Comparison of ENCODE assay signal across 1 cellular context in genomic region chr19:2230029-2230531, GRCh38.
TF ChIP-seq lines count a peak whose summit lies in the region.

No MANE protein-coding gene starts in this region.

TF ChIP-seq in WTC11, 78 proteins besides CTCF, POLR2A, EP300 and RAD21:
- TF ChIP-seq HMGA2 (CRISPR knock-in tag; IDR thresholded peaks at IDR 0.05) (no peak), TEAD4 (CRISPR knock-in tag; IDR thresholded peaks at IDR 0.05) (no peak), ESRRA (CRISPR knock-in tag; IDR thresholded peaks at IDR 0.05; ENCODE audit: borderline replicate concordance) (no peak), NFYB (CRISPR knock-in tag; conservative IDR thresholded peaks at IDR 0.05; ENCODE audit: low read depth) (no peak), NR3C1 (CRISPR knock-in tag; conservative IDR thresholded peaks at IDR 0.05; ENCODE audit: low read depth) (no peak), MYBL2 (CRISPR knock-in tag; IDR thresholded peaks at IDR 0.05) (no peak), ATF1 (CRISPR knock-in tag; IDR thresholded peaks at IDR 0.05) (no peak), GRHL2 (CRISPR knock-in tag; IDR thresholded peaks at IDR 0.05; ENCODE audit: insufficient replicate concordance, severe bottlenecking) (no peak), ZNF232 (CRISPR knock-in tag; IDR thresholded peaks at IDR 0.05) (no peak), E2F4 (CRISPR knock-in tag; IDR thresholded peaks at IDR 0.05; ENCODE audit: borderline replicate concordance, low read depth) (no peak), SMAD4 (CRISPR knock-in tag; IDR thresholded peaks at IDR 0.05) (no peak)
- TF ChIP-seq, protein P1, sequence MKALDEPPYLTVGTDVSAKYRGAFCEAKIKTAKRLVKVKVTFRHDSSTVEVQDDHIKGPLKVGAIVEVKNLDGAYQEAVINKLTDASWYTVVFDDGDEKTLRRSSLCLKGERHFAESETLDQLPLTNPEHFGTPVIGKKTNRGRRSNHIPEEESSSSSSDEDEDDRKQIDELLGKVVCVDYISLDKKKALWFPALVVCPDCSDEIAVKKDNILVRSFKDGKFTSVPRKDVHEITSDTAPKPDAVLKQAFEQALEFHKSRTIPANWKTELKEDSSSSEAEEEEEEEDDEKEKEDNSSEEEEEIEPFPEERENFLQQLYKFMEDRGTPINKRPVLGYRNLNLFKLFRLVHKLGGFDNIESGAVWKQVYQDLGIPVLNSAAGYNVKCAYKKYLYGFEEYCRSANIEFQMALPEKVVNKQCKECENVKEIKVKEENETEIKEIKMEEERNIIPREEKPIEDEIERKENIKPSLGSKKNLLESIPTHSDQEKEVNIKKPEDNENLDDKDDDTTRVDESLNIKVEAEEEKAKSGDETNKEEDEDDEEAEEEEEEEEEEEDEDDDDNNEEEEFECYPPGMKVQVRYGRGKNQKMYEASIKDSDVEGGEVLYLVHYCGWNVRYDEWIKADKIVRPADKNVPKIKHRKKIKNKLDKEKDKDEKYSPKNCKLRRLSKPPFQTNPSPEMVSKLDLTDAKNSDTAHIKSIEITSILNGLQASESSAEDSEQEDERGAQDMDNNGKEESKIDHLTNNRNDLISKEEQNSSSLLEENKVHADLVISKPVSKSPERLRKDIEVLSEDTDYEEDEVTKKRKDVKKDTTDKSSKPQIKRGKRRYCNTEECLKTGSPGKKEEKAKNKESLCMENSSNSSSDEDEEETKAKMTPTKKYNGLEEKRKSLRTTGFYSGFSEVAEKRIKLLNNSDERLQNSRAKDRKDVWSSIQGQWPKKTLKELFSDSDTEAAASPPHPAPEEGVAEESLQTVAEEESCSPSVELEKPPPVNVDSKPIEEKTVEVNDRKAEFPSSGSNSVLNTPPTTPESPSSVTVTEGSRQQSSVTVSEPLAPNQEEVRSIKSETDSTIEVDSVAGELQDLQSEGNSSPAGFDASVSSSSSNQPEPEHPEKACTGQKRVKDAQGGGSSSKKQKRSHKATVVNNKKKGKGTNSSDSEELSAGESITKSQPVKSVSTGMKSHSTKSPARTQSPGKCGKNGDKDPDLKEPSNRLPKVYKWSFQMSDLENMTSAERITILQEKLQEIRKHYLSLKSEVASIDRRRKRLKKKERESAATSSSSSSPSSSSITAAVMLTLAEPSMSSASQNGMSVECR (CRISPR knock-in tag; IDR thresholded peaks at IDR 0.05; ENCODE audit: borderline replicate concordance): no peak
- TF ChIP-seq, protein P2, sequence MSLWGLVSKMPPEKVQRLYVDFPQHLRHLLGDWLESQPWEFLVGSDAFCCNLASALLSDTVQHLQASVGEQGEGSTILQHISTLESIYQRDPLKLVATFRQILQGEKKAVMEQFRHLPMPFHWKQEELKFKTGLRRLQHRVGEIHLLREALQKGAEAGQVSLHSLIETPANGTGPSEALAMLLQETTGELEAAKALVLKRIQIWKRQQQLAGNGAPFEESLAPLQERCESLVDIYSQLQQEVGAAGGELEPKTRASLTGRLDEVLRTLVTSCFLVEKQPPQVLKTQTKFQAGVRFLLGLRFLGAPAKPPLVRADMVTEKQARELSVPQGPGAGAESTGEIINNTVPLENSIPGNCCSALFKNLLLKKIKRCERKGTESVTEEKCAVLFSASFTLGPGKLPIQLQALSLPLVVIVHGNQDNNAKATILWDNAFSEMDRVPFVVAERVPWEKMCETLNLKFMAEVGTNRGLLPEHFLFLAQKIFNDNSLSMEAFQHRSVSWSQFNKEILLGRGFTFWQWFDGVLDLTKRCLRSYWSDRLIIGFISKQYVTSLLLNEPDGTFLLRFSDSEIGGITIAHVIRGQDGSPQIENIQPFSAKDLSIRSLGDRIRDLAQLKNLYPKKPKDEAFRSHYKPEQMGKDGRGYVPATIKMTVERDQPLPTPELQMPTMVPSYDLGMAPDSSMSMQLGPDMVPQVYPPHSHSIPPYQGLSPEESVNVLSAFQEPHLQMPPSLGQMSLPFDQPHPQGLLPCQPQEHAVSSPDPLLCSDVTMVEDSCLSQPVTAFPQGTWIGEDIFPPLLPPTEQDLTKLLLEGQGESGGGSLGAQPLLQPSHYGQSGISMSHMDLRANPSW (CRISPR knock-in tag; conservative IDR thresholded peaks at IDR 0.05; ENCODE audit: low read depth): no peak
